ENCODE assay signal across 26 cellular contexts in genomic region chr10:49286686-49287085, GRCh38. TPM values are rescaled to one million over a fixed set of nuclear protein-coding genes. Genes with fewer than 3 reads are reported as not detected.
A peak's percentile ranks its signal among the peaks of the same experiment; 100 is the strongest.
DNase-seq lines count a peak whose midpoint lies in the region; ATAC-seq and TF ChIP-seq lines count a peak whose summit lies in the region.
"Had no signal": no experiment of that assay in that cellular context is flagged by ENCODE, and none has a peak within 500 bp of the region (broad histone marks: within the 10 kb centered on the region; RNA-seq: fewer than 3 reads in every experiment).

No MANE protein-coding gene starts in this region.

- intact Hi-C loops in psoas muscle (cut with DNase I) = no loop called here

- H3K36me3 Mint-ChIP-seq in endodermal cell (ENCODE audit: low read depth) (no peaks in the 10 kb centered on the region), type B pancreatic cell (no peaks in the 10 kb centered on the region)
- H3K36me3 Mint-ChIP-seq in activated CD4-positive, alpha-beta T cell treated with anti-CD3 and anti-CD28 coated beads, Interleukin-2, amount 10 ng/mL, durations not matched to agents 7 days and 5 days (ENCODE audit: low read depth) = no peaks in the 10 kb centered on the region
- H3K36me3 Mint-ChIP-seq: CD8-positive, alpha-beta memory T cell had no signal

- no peak overlapping the region for H3K4me3 Mint-ChIP-seq in endodermal cell
- no peak overlapping the region for H3K4me3 Mint-ChIP-seq in type B pancreatic cell
- H3K4me3 Mint-ChIP-seq in activated CD4-positive, alpha-beta T cell treated with anti-CD3 and anti-CD28 coated beads, Interleukin-2, amount 10 ng/mL, durations not matched to agents 7 days and 5 days = no peak overlapping the region
- H3K4me3 Mint-ChIP-seq: CD8-positive, alpha-beta memory T cell had no signal

- H3K9me3 Mint-ChIP-seq in endodermal cell = no peaks in the 10 kb centered on the region
- H3K9me3 Mint-ChIP-seq in type B pancreatic cell = peaks cover 7% of the 10 kb centered on the region
- no peaks in the 10 kb centered on the region for H3K9me3 Mint-ChIP-seq in activated CD4-positive, alpha-beta T cell treated with anti-CD3 and anti-CD28 coated beads, Interleukin-2, amount 10 ng/mL, durations not matched to agents 7 days and 5 days
- H3K9me3 Mint-ChIP-seq: CD8-positive, alpha-beta memory T cell had no signal

- no peak overlapping the region for H3K4me3 ChIP-seq in endodermal cell (ENCODE audit: low read length)
- H3K4me3 ChIP-seq in psoas muscle = no peak overlapping the region
- H3K4me3 ChIP-seq: GM23248, HAP-1, MG63, PC-9 had no signal

- DNase-seq in activated CD8-positive, alpha-beta memory T cell treated with anti-CD3 and anti-CD28 coated beads for 24 hours = peak; percentile 40
- DNase-seq in activated CD8-positive, alpha-beta memory T cell treated with anti-CD3 and anti-CD28 coated beads, Interleukin-2, amount 50 U/mL, for 4 hours = no peak
- DNase-seq in endodermal cell = peak; percentile 35
- DNase-seq in psoas muscle = peak in 1 of 2 donors; percentile 48
- DNase-seq in type B pancreatic cell (ENCODE audit: extremely low spot score, unreplicated experiment) = peak; percentile 39
- no peak for DNase-seq in HUDEP-2 (lab: John Stamatoyannopoulos, UW; ENCODE audit: unreplicated experiment in 76 of 76)
- no peak for DNase-seq in activated CD4-positive, alpha-beta T cell treated with anti-CD3 and anti-CD28 coated beads, Interleukin-2, amount 10 ng/mL, durations not matched to agents 7 days and 5 days
- no peak for DNase-seq in activated T-cell treated with anti-CD3 and anti-CD28 coated beads, Interleukin-2, amount 50 U/mL, for 48 hours
- DNase-seq: ACHN; C1 segment of cervical spinal cord; Calu3; CD8-positive, alpha-beta memory T cell; DMS153; GM23248; MG63; NCI-H1417; NCI-H187 treated with DMSO at 0.1 percent for 48 hours; NCI-H2107; PC-9; RPMI8226; SHP77 had no signal

- H3K27me3 Mint-ChIP-seq in endodermal cell (ENCODE audit: insufficient read depth) (no peaks in the 10 kb centered on the region), type B pancreatic cell (peaks cover 11% of the 10 kb centered on the region)
- H3K27me3 Mint-ChIP-seq in activated CD4-positive, alpha-beta T cell treated with anti-CD3 and anti-CD28 coated beads, Interleukin-2, amount 10 ng/mL, durations not matched to agents 7 days and 5 days = peaks cover 13% of the 10 kb centered on the region

- no peaks in the 10 kb centered on the region for H3K9me3 ChIP-seq in endodermal cell (ENCODE audit: control insufficient read depth, low read length)
- H3K9me3 ChIP-seq in psoas muscle = no peaks in the 10 kb centered on the region
- H3K9me3 ChIP-seq: HAP-1, MG63 had no signal

- TF ChIP-seq CTCF in endodermal cell (conservative IDR thresholded peaks at IDR 0.05) (peak; percentile 10), psoas muscle (IDR thresholded peaks at IDR 0.05) (no peak), type B pancreatic cell (conservative IDR thresholded peaks at IDR 0.05) (no peak)

- 89 to 92% methylated on average over 4 of the region's 4 CpGs for WGBS in endodermal cell (ENCODE audit: insufficient coverage in 1 of 2, insufficient read length in 1 of 2), 2 experiments
- 80 to 95% (median 81%) methylated on average over 4 of the region's 4 CpGs for WGBS in psoas muscle, 3 donors

- no peaks in the 10 kb centered on the region for H3K4me1 ChIP-seq in endodermal cell (ENCODE audit: control insufficient read depth, insufficient read depth, low read length)
- peaks cover 66% of the 10 kb centered on the region for H3K4me1 ChIP-seq in psoas muscle
- H3K4me1 ChIP-seq: HAP-1 had no signal

- H3K36me3 ChIP-seq in endodermal cell (ENCODE audit: control insufficient read depth, insufficient read depth, low read length) = no peaks in the 10 kb centered on the region
- H3K36me3 ChIP-seq in psoas muscle (ENCODE audit: insufficient read depth in 1 of 2, low read depth in 1 of 2) = no peaks in the 10 kb centered on the region
- H3K36me3 ChIP-seq: HAP-1, MG63 had no signal

- H3K27ac ChIP-seq in endodermal cell (ENCODE audit: low read depth, low read length) (no peak overlapping the region), psoas muscle (peak overlapping the region; percentile 83)
- H3K27ac ChIP-seq: 22Rv1, GM23248, PC-9 had no signal

- H3K9ac ChIP-seq in endodermal cell (ENCODE audit: extremely low read depth, low read length, poor library complexity, severe bottlenecking) = no peak overlapping the region
- H3K9ac ChIP-seq: GM23248 had no signal

- POLR2A ChIA-PET in activated CD4-positive, alpha-beta T cell treated with anti-CD3 and anti-CD28 coated beads, Interleukin-2, amount 10 ng/mL, durations not matched to agents 7 days and 5 days (lab: Charles Lee) = no interaction called here

- H3K4me1 Mint-ChIP-seq in endodermal cell (no peaks in the 10 kb centered on the region), type B pancreatic cell (ENCODE audit: unreplicated experiment) (no peaks in the 10 kb centered on the region)
- peaks cover 4% of the 10 kb centered on the region for H3K4me1 Mint-ChIP-seq in activated CD4-positive, alpha-beta T cell treated with anti-CD3 and anti-CD28 coated beads, Interleukin-2, amount 10 ng/mL, durations not matched to agents 7 days and 5 days
- H3K4me1 Mint-ChIP-seq: CD8-positive, alpha-beta memory T cell had no signal

- H3K27ac Mint-ChIP-seq in endodermal cell (no peak overlapping the region), type B pancreatic cell (no peak overlapping the region)
- H3K27ac Mint-ChIP-seq in activated CD4-positive, alpha-beta T cell treated with anti-CD3 and anti-CD28 coated beads, Interleukin-2, amount 10 ng/mL, durations not matched to agents 7 days and 5 days = no peak overlapping the region
- H3K27ac Mint-ChIP-seq: CD8-positive, alpha-beta memory T cell had no signal

- no peaks in the 10 kb centered on the region for H3K27me3 ChIP-seq in endodermal cell (ENCODE audit: control insufficient read depth, insufficient read depth, low read length, poor library complexity, severe bottlenecking)
- no peaks in the 10 kb centered on the region for H3K27me3 ChIP-seq in psoas muscle (ENCODE audit: insufficient read depth in 3 of 3, low read length in 2 of 3)
- H3K27me3 ChIP-seq: MG63 had no signal

- CTCF ChIA-PET in activated CD4-positive, alpha-beta T cell treated with anti-CD3 and anti-CD28 coated beads, Interleukin-2, amount 10 ng/mL, durations not matched to agents 7 days and 5 days (lab: Charles Lee) = interaction anchor here (0.9 kb wide), 1 partner anchor 9 kb away, joined by 3 read pairs; no protein-coding TSS in a partner anchor

- no peak for ATAC-seq in psoas muscle

RNA-seq across cellular contexts. Expression of gene C10orf71, which starts 12.3 kb away (rescaled TPM):
- total RNA-seq in endodermal cell (under 1 TPM in 1 of 2 donors, not detected in 1; 0.15 TPM), psoas muscle (100 to 1,000 TPM in 3 of 4 donors, 10 to 100 TPM in 1; 83.8 to 356 (median 128) TPM), type B pancreatic cell (ENCODE audit: low replicate concordance) (not detected in 2 replicates)
- polyA plus RNA-seq in endodermal cell (2013, experiment 1 of 2) = 0.18 TPM
- polyA plus RNA-seq in endodermal cell (2013, experiment 2 of 2) = 0.08 TPM
- polyA plus RNA-seq in psoas muscle = 10 to 100 TPM in 2 of 3 donors, 1 to 10 TPM in 1; 4.2 to 30.9 (median 24.7) TPM
- total RNA-seq in activated CD4-positive, alpha-beta T cell treated with anti-CD3 and anti-CD28 coated beads, Interleukin-2, amount 10 ng/mL, durations not matched to agents 7 days and 5 days = not detected
- total RNA-seq: Calu3; CD8-positive, alpha-beta memory T cell; G401; GM23248; LHCN-M2; NCI-H460; PC-9 had no signal
- polyA plus RNA-seq: CD8-positive, alpha-beta memory T cell; GM23248 had no signal

Comparison
In these comparisons a context has a peak if more than half of its experiments do, and no peak if none do; other contexts are left out.
1. DNase-seq: peak in activated CD8-positive, alpha-beta memory T cell treated with anti-CD3 and anti-CD28 coated beads for 24 hours (single experiment), endodermal cell (single experiment) and type B pancreatic cell (single experiment); none in activated CD8-positive, alpha-beta memory T cell treated with anti-CD3 and anti-CD28 coated beads, Interleukin-2, amount 50 U/mL, for 4 hours (single experiment), HUDEP-2 (0 of 76), activated CD4-positive, alpha-beta T cell treated with anti-CD3 and anti-CD28 coated beads, Interleukin-2, amount 10 ng/mL, durations not matched to agents 7 days and 5 days (single experiment) and activated T-cell treated with anti-CD3 and anti-CD28 coated beads, Interleukin-2, amount 50 U/mL, for 48 hours (0 of 2).
2. RNA of gene C10orf71, which starts 12.3 kb away (total RNA-seq): 83.8 to 356 TPM in psoas muscle; 0.15 TPM in endodermal cell, not detected in type B pancreatic cell and not detected in activated CD4-positive, alpha-beta T cell treated with anti-CD3 and anti-CD28 coated beads, Interleukin-2, amount 10 ng/mL, durations not matched to agents 7 days and 5 days; every median in the first group is over 10 times any median in the second.